Comparison of ENCODE assay signal across 8 cellular contexts in genomic region chr16:66977341-66978113, GRCh38.
A peak's percentile ranks its signal among the peaks of the same experiment; 100 is the strongest.
DNase-seq lines count a peak whose midpoint lies in the region; ATAC-seq and TF ChIP-seq lines count a peak whose summit lies in the region.

No MANE protein-coding gene starts in this region.

- ATAC-seq in HG03097 (IDR thresholded peaks at IDR 0.05; ENCODE audit: low FRiP score, unreplicated experiment) (peak; percentile 63), HG03457 (IDR thresholded peaks at IDR 0.05; ENCODE audit: unreplicated experiment) (no peak)
- ATAC-seq in central memory CD8-positive, alpha-beta T cell (replicated peaks; ENCODE audit: extremely low read depth, poor library complexity, severe bottlenecking) = peak; percentile 92

- H3K36me3 Mint-ChIP-seq in central memory CD8-positive, alpha-beta T cell (ENCODE audit: insufficient read depth) = peaks cover 2% of the 10 kb centered on the region

- peak; percentile 84 for DNase-seq in NCI-H510A treated with DMSO at 0.1 percent for 48 hours (lab: John Stamatoyannopoulos, UW)
- DNase-seq in activated CD4-positive, alpha-beta T cell treated with anti-CD3 and anti-CD28 coated beads for 1 hour = peak; percentile 81
- peak; percentile 76 to 91 for DNase-seq in central memory CD8-positive, alpha-beta T cell (ENCODE audit: low spot score in 2 of 2)
- peak; percentile 90 for DNase-seq in left kidney (ENCODE audit: low read depth, low spot score)
- peak; percentile 95 for DNase-seq in stimulated activated CD4-positive, alpha-beta T cell treated with anti-CD3 and anti-CD28 coated beads, Interleukin-2, amount 100 ng/mL, for 48 hours

- TF ChIP-seq CTCF in GM12873 (IDR thresholded peaks at IDR 0.05; ENCODE audit: insufficient read depth, low read depth, low read length, missing control alignments) = peak; percentile 98

- H3K27me3 Mint-ChIP-seq in central memory CD8-positive, alpha-beta T cell = no peaks in the 10 kb centered on the region

- peaks cover 10% of the 10 kb centered on the region for H3K4me1 Mint-ChIP-seq in central memory CD8-positive, alpha-beta T cell

- no peaks in the 10 kb centered on the region for H3K9me3 Mint-ChIP-seq in central memory CD8-positive, alpha-beta T cell

- H3K27ac Mint-ChIP-seq in central memory CD8-positive, alpha-beta T cell (ENCODE audit: low read depth) = no peak overlapping the region

- no peak overlapping the region for H3K4me3 Mint-ChIP-seq in central memory CD8-positive, alpha-beta T cell
